ENCODE assay signal across 12 cellular contexts in genomic region chr11:104529213-104529612, GRCh38.
"Had no signal": no experiment of that assay in that cellular context is flagged by ENCODE, and none has a peak within 500 bp of the region (broad histone marks: within the 10 kb centered on the region; RNA-seq: fewer than 3 reads in every experiment).

No MANE protein-coding gene starts in this region.

- ATAC-seq: activated CD4-positive, CD25-positive, alpha-beta regulatory T cell treated with anti-CD3 and anti-CD28 coated beads, Interleukin-2, amount 50 U/mL, for 24 hours; gastroesophageal sphincter; stimulated activated naive B cell treated with anti-CD40 and anti-IgM and Interleukin-4, amounts not matched to agents 10 μg/mL and 1 μg/mL and 100 μg/mL, for 72 hours had no signal

- H3K4me3 ChIP-seq: breast epithelium, gastroesophageal sphincter, smooth muscle cell, tibial nerve, vagina had no signal

- H3K9me3 Mint-ChIP-seq: stimulated activated naive B cell treated with anti-CD40 and anti-IgM and Interleukin-4, amounts not matched to agents 10 μg/mL and 1 μg/mL and 100 μg/mL, for 72 hours; T-helper 2 cell treated with Interferon-gamma antibody and Interleukin-4, amounts not matched to agents 5 μg/mL and 100 μg/mL, for 36 hours had no signal

- H3K36me3 ChIP-seq: breast epithelium, gastroesophageal sphincter, tibial nerve, vagina had no signal

- H3K27ac ChIP-seq: breast epithelium, gastroesophageal sphincter, tibial nerve, vagina had no signal

- H3K4me1 Mint-ChIP-seq: stimulated activated naive B cell treated with anti-CD40 and anti-IgM and Interleukin-4, amounts not matched to agents 10 μg/mL and 1 μg/mL and 100 μg/mL, for 72 hours had no signal

- H3K27me3 Mint-ChIP-seq: activated naive CD8-positive, alpha-beta T cell; stimulated activated naive B cell treated with anti-CD40 and anti-IgM and Interleukin-4, amounts not matched to agents 10 μg/mL and 1 μg/mL and 100 μg/mL, for 72 hours had no signal

- H3K9me3 ChIP-seq: breast epithelium, gastroesophageal sphincter, tibial nerve, vagina had no signal

- H3K4me3 Mint-ChIP-seq: activated naive CD8-positive, alpha-beta T cell; stimulated activated naive B cell treated with anti-CD40 and anti-IgM and Interleukin-4, amounts not matched to agents 10 μg/mL and 1 μg/mL and 100 μg/mL, for 72 hours; T-helper 2 cell treated with Interferon-gamma antibody and Interleukin-4, amounts not matched to agents 5 μg/mL and 100 μg/mL, for 36 hours had no signal

- H3K27ac Mint-ChIP-seq: activated naive CD8-positive, alpha-beta T cell; stimulated activated naive B cell treated with anti-CD40 and anti-IgM and Interleukin-4, amounts not matched to agents 10 μg/mL and 1 μg/mL and 100 μg/mL, for 72 hours; T-helper 2 cell treated with Interferon-gamma antibody and Interleukin-4, amounts not matched to agents 5 μg/mL and 100 μg/mL, for 36 hours had no signal

- H3K36me3 Mint-ChIP-seq: activated naive CD8-positive, alpha-beta T cell; stimulated activated naive B cell treated with anti-CD40 and anti-IgM and Interleukin-4, amounts not matched to agents 10 μg/mL and 1 μg/mL and 100 μg/mL, for 72 hours had no signal

- H3K4me2 ChIP-seq: smooth muscle cell had no signal

- DNase-seq: activated CD4-positive, alpha-beta T cell treated with anti-CD3 and anti-CD28 coated beads, Interleukin-2, amount 50 U/mL, for 4 hours; activated gamma-delta T cell; activated T-cell treated with anti-CD3 and anti-CD28 coated beads, Interleukin-2, amount 50 U/mL, for 48 hours; stimulated activated naive B cell treated with anti-CD40 and anti-IgM and Interleukin-4, amounts not matched to agents 10 μg/mL and 1 μg/mL and 100 μg/mL, for 72 hours had no signal

- H3K4me1 ChIP-seq: breast epithelium had no signal

- H3K27me3 ChIP-seq: breast epithelium, gastroesophageal sphincter, tibial nerve, vagina had no signal
